In the genomic region with DNA sequence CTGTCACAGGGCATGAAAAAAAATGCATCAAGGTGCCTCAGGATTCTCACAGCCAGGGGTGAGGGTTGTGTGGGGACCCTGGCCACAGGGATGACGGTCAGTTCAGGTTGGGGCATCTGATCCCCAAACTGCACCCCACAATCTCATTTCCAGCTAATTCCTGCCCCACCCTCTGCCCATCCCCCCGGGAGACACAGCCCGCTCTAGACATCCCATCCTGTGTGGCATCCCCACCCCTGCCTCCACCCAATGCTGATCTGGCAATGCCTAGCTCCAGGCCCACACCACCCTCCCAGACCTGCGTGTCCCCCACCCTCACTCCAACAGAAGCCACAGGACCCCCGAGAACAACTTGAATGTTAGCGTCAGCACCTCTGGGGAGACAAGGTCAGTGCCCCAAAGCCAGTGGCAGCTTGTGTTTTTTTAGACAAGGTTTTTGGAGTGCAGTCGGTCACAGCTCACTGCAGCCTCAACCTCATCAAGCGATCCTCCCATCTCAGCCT, we compare ENCODE assay signal across 17 cellular contexts. TPM values are rescaled to one million over a fixed set of nuclear protein-coding genes. Genes with fewer than 3 reads are reported as not detected.
DNase-seq lines count a peak whose midpoint lies in the region; ATAC-seq, FAIRE-seq and TF ChIP-seq lines count a peak whose summit lies in the region.
"Had no signal": no experiment of that assay in that cellular context is flagged by ENCODE, and none has a peak within 500 bp of the region (broad histone marks: within the 10 kb centered on the region; RNA-seq: fewer than 3 reads in every experiment).

No MANE protein-coding gene starts in this region.

- no peak overlapping the region; the same call in 1 of the 2 replicates for H3K4me3 Mint-ChIP-seq in HFFc6
- H3K4me3 Mint-ChIP-seq: CD14-positive monocyte; CD8-positive, alpha-beta T cell had no signal

- H3K27ac ChIP-seq in A549 (no peak overlapping the region), K562 (ENCODE audit: extremely low read depth, low read depth, low read length) (no peak overlapping the region), body of pancreas (no peak overlapping the region), PC-9 (no peak overlapping the region), PC-3 (ENCODE audit: low read length) (no peak overlapping the region)
- H3K27ac ChIP-seq: HL-60 had no signal

- H3K36me3 ChIP-seq in K562 (ENCODE audit: control insufficient read depth, insufficient read depth, low read length) (peaks cover 36% of the 10 kb centered on the region; the same call in 2 of the 3 replicates), body of pancreas (replicated peaks in 1 of 2; ENCODE audit: insufficient read depth in 1 of 2, low read depth in 2 of 2) (no peaks in the 10 kb centered on the region), PC-9 (ENCODE audit: low read depth) (no peaks in the 10 kb centered on the region), PC-3 (ENCODE audit: low read depth, low read length) (no peaks in the 10 kb centered on the region)

- no peak for FAIRE-seq in A549 (lab: Jason Lieb, UNC)
- FAIRE-seq in K562 (lab: Jason Lieb, UNC), result no peak
- FAIRE-seq: GM19239 had no signal

- DNase-seq in A549 (ENCODE audit: low read depth in 1 of 2, low spot score in 1 of 2) (no peak), HFFc6 (no peak), K562 (ENCODE audit: extremely low read depth in 1 of 4, low spot score in 3 of 4) (no peak), body of pancreas (no peak), PC-9 (no peak), PC-3 (no peak)
- DNase-seq: CD8-positive, alpha-beta T cell; COR-L47; DND-41; GF-D8; GOT3; IMR-90; KG1 had no signal

- H3K79me2 ChIP-seq in K562 (ENCODE audit: control insufficient read depth, insufficient read depth, low read length), result no peaks in the 10 kb centered on the region
- H3K79me2 ChIP-seq in PC-9 (ENCODE audit: low read depth), result no peaks in the 10 kb centered on the region
- no peaks in the 10 kb centered on the region for H3K79me2 ChIP-seq in PC-3 (ENCODE audit: low read length)

- CTCF ChIA-PET in A549 (lab: Yijun Ruan, JAX) (interaction anchor here (1.3 to 5.2 kb wide), 6 partner anchors 9 to 183 kb away, joined by 4 to 25 read pairs (median 10); no protein-coding TSS in a partner anchor), K562 (lab: Yijun Ruan, JAX; ENCODE audit: low intra/inter-chr PET ratio) (no interaction called here), PC-9 (lab: Charles Lee) (no interaction called here), PC-3 (lab: Charles Lee) (interaction anchor here (0.6 kb wide), 1 partner anchor 185 kb away, joined by 3 read pairs; no protein-coding TSS in a partner anchor)

- peak overlapping the region in 1 of 2 experiments; percentile 64; a peak in 2 of 4 replicates for H3K9ac ChIP-seq in K562 (ENCODE audit: insufficient read depth in 1 of 2, low read depth in 2 of 2, low read length in 2 of 2)
- H3K9ac ChIP-seq in PC-3 (ENCODE audit: low read length), result no peak overlapping the region

- in situ Hi-C loops in K562 (cut with MboI), result no loop called here

- peaks cover 10% of the 10 kb centered on the region for H3K4me1 Mint-ChIP-seq in HFFc6 (ENCODE audit: low read depth)
- H3K4me1 Mint-ChIP-seq: CD14-positive monocyte had no signal

- no peaks in the 10 kb centered on the region for H3K9me3 ChIP-seq in A549
- no peaks in the 10 kb centered on the region for H3K9me3 ChIP-seq in K562 (replicated peaks; ENCODE audit: control insufficient read depth, insufficient read depth, low read depth, low read length)
- no peaks in the 10 kb centered on the region for H3K9me3 ChIP-seq in body of pancreas
- H3K9me3 ChIP-seq in PC-9 (ENCODE audit: insufficient read depth, low read depth), result no peaks in the 10 kb centered on the region
- H3K9me3 ChIP-seq in PC-3 (ENCODE audit: low read length), result no peaks in the 10 kb centered on the region
- H3K9me3 ChIP-seq: HAP-1 had no signal

- no peak for TF ChIP-seq CTCF in A549 (IDR thresholded peaks at IDR 0.05)
- no peak for TF ChIP-seq CTCF in HFFc6 (IDR thresholded peaks at IDR 0.05)
- TF ChIP-seq CTCF in K562 (IDR thresholded peaks at IDR 0.05 in 2 of 3, conservative IDR thresholded peaks at IDR 0.05 in 1 of 3; ENCODE audit: insufficient read depth in 2 of 3, low read depth in 1 of 3, low read length in 3 of 3), result no peak
- TF ChIP-seq CTCF in body of pancreas (IDR thresholded peaks at IDR 0.05), result no peak
- no peak for TF ChIP-seq CTCF in PC-9 (conservative IDR thresholded peaks at IDR 0.05)
- no peak for TF ChIP-seq CTCF in PC-3 (conservative IDR thresholded peaks at IDR 0.05; ENCODE audit: low read depth, low read length)

- peaks cover 29% of the 10 kb centered on the region; the same call in 2 of the 3 replicates for H3K4me1 ChIP-seq in A549
- H3K4me1 ChIP-seq in K562 (replicated peaks in 1 of 2; ENCODE audit: control insufficient read depth in 2 of 2, insufficient read depth in 2 of 2, low read length in 2 of 2), result peaks cover 0 to 90% of the 10 kb centered on the region in 2 experiments; a peak in 2 of 5 replicates
- H3K4me1 ChIP-seq in body of pancreas, result peaks cover 12% of the 10 kb centered on the region
- no peaks in the 10 kb centered on the region for H3K4me1 ChIP-seq in PC-9 (replicated peaks; ENCODE audit: insufficient read depth)
- no peaks in the 10 kb centered on the region for H3K4me1 ChIP-seq in PC-3 (ENCODE audit: insufficient read depth, low read length)

- TF ChIP-seq EP300 in A549 (IDR thresholded peaks at IDR 0.05) (no peak), K562 (IDR thresholded peaks at IDR 0.05; ENCODE audit: low read length) (no peak)

- TF ChIP-seq RAD21 in A549 (conservative IDR thresholded peaks at IDR 0.05 in 1 of 2, IDR thresholded peaks at IDR 0.05 in 1 of 2) (no peak), K562 (CRISPR knock-in tag; conservative IDR thresholded peaks at IDR 0.05 in 1 of 2, IDR thresholded peaks at IDR 0.05 in 1 of 2) (no peak)

- no peaks in the 10 kb centered on the region for H3K27me3 ChIP-seq in K562 (ENCODE audit: control insufficient read depth in 2 of 2, insufficient read depth in 2 of 2, low read length in 2 of 2)
- no peaks in the 10 kb centered on the region for H3K27me3 ChIP-seq in body of pancreas
- H3K27me3 ChIP-seq in PC-9 (ENCODE audit: insufficient read depth, low read depth), result no peaks in the 10 kb centered on the region
- no peaks in the 10 kb centered on the region for H3K27me3 ChIP-seq in PC-3 (ENCODE audit: low read length)

- H3K27ac Mint-ChIP-seq in HFFc6, result peak overlapping the region; percentile 9; the same call in 1 of the 2 replicates
- H3K27ac Mint-ChIP-seq: CD8-positive, alpha-beta T cell had no signal

- TF ChIP-seq POLR2A in A549 (IDR thresholded peaks at IDR 0.05; ENCODE audit: low read length) (no peak), K562 (conservative IDR thresholded peaks at IDR 0.05) (no peak), body of pancreas (IDR thresholded peaks at IDR 0.05) (no peak)

- H3K27me3 Mint-ChIP-seq in HFFc6 (ENCODE audit: insufficient read depth), result peaks cover 26% of the 10 kb centered on the region

- H3K4me3 ChIP-seq in A549 (no peak overlapping the region), K562 (no peak overlapping the region), body of pancreas (no peak overlapping the region), PC-9 (no peak overlapping the region), PC-3 (ENCODE audit: low read length) (no peak overlapping the region)
- H3K4me3 ChIP-seq: HAP-1 had no signal

- no peaks in the 10 kb centered on the region for H3K36me3 Mint-ChIP-seq in HFFc6 (ENCODE audit: low read depth)

- BruUV-seq in K562 (replicated peaks; lab: Mats Ljungman, UMichigan) (no TSS peak), PC-9 (replicated peaks; lab: Mats Ljungman, UMichigan) (no TSS peak), PC-3 (replicated peaks; lab: Mats Ljungman, UMichigan) (no TSS peak)

- H4K20me1 ChIP-seq in K562 (replicated peaks; ENCODE audit: control insufficient read depth, insufficient read depth, low read length), result peaks cover 15% of the 10 kb centered on the region; the same call in 1 of the 2 replicates
- H4K20me1 ChIP-seq in PC-9 (ENCODE audit: insufficient read depth), result no peaks in the 10 kb centered on the region; the same call in 1 of the 2 replicates
- no peaks in the 10 kb centered on the region for H4K20me1 ChIP-seq in PC-3 (ENCODE audit: low read length)

- no peak for ATAC-seq in A549
- no peak for ATAC-seq in K562
- ATAC-seq in body of pancreas, result no peak
- ATAC-seq in PC-3, result no peak
- ATAC-seq: CD8-positive, alpha-beta T cell had no signal

- H3K9me2 ChIP-seq in PC-9 (ENCODE audit: insufficient read depth) (no peaks in the 10 kb centered on the region), PC-3 (replicated peaks; ENCODE audit: low read length) (no peaks in the 10 kb centered on the region)

- POLR2A ChIA-PET in A549 (lab: Yijun Ruan, JAX), result interaction anchor here (1.1 kb wide), 1 partner anchor 23 kb away, joined by 3 read pairs; no protein-coding TSS in a partner anchor
- POLR2A ChIA-PET in K562 (lab: Yijun Ruan, JAX), result interaction anchor here (1.8 kb wide), 1 partner anchor 8 kb away, joined by 5 read pairs; no protein-coding TSS in a partner anchor
- POLR2A ChIA-PET in PC-9 (lab: Charles Lee; ENCODE audit: unreplicated experiment), result no interaction called here
- POLR2A ChIA-PET in PC-3 (lab: Charles Lee; ENCODE audit: unreplicated experiment), result no interaction called here

- H3K9me3 Mint-ChIP-seq in HFFc6, result no peaks in the 10 kb centered on the region
- H3K9me3 Mint-ChIP-seq: CD14-positive monocyte; CD8-positive, alpha-beta T cell had no signal

- H3K4me2 ChIP-seq in A549 (no peak overlapping the region), K562 (ENCODE audit: insufficient read depth, low read length) (no peak overlapping the region), PC-9 (no peak overlapping the region), PC-3 (ENCODE audit: low read length) (no peak overlapping the region)

- H2AFZ ChIP-seq in K562 (ENCODE audit: low read depth, low read length), result no peak overlapping the region
- no peak overlapping the region for H2AFZ ChIP-seq in PC-9
- no peak overlapping the region for H2AFZ ChIP-seq in PC-3 (ENCODE audit: low read length)

- WGBS in A549 (ENCODE audit: missing lambda C conversion rate), result 76% methylated on average over 8 of the region's 8 CpGs
- 92% methylated on average over 8 of the region's 8 CpGs for WGBS in K562 (ENCODE audit: insufficient coverage, low coverage, missing lambda C conversion rate)
- 79 to 82% methylated on average over 8 of the region's 8 CpGs for WGBS in body of pancreas, 2 donors

- intact Hi-C loops in K562 (cut with micrococcal nuclease) (no loop called here), body of pancreas (cut with DNase I) (loop anchor here (10.0 kb wide), 1 partner anchor 587 kb away; no protein-coding TSS in a partner anchor), PC-9 (cut with micrococcal nuclease; ENCODE audit: unreplicated experiment) (no loop called here), PC-3 (cut with micrococcal nuclease) (no loop called here)

- H3K9me1 ChIP-seq in K562 (ENCODE audit: control insufficient read depth, insufficient read depth, low read length), result no peaks in the 10 kb centered on the region

- no peaks in the 10 kb centered on the region for H3F3A ChIP-seq in PC-9 (ENCODE audit: insufficient read depth, low read depth)
- H3F3A ChIP-seq in PC-3 (ENCODE audit: low read length, unreplicated experiment), result no peaks in the 10 kb centered on the region

RNA-seq across cellular contexts. Expression of a gene that starts 25.3 kb away (rescaled TPM):
- 83.5 and 87.8 TPM in 2 replicates for polyA plus RNA-seq in A549 (2011; rRNA removed)
- polyA plus RNA-seq in A549 (2012; cell fraction: cytosol; rRNA removed), result 286 and 346 TPM in 2 replicates
- polyA plus RNA-seq in A549 (2012; cell fraction: nucleus; rRNA removed), result 714 and 975 TPM in 2 replicates
- polyA plus RNA-seq in A549 (2017; fragmentation: RNase III; extraction: RNeasy Plus Mini Kit Qiagen cat#74134 plus additional on column Dnase treatment), result 145 to 150 TPM (median 146 TPM) in 3 replicates
- polyA minus RNA-seq in A549 (2011; rRNA and poly(A)+ RNA removed), result 46.9 and 63.5 TPM in 2 replicates
- total RNA-seq in HFFc6 (2021; fragmentation: NEBNext Ultra II Directional; extraction: Animal tissue kit (Norgen Biotek cat#: 25700)), result 100 to 1,000 TPM; 193 to 267 (median 212) TPM
- 19.4 and 74.3 TPM in 2 replicates for total RNA-seq in K562 (2011; cell fraction: chromatin; rRNA removed; ENCODE audit: low replicate concordance)
- total RNA-seq in K562 (2011; cell fraction: nucleolus; rRNA removed), result 78.6 and 92.9 TPM in 2 replicates
- total RNA-seq in K562 (2011; cell fraction: nucleoplasm; rRNA removed), result 32.7 and 41.1 TPM in 2 replicates
- 23.1 and 40.5 TPM in 2 replicates for total RNA-seq in K562 (2014; rRNA removed)
- total RNA-seq in K562 (2014; rRNA removed; fragmentation: Illumina TruSeq; extraction: Trizol), result 2.3 and 3.8 TPM in 2 replicates
- 15.7 and 16.7 TPM in 2 replicates for total RNA-seq in K562 (2015; rRNA removed; fragmentation: Illumina TruSeq; extraction: Trizol)
- 27.6 and 28.3 TPM in 2 replicates for total RNA-seq in K562 (2021)
- 21.5 and 42.1 TPM in 2 replicates for polyA plus RNA-seq in K562 (2011; rRNA removed)
- 46.2 and 103 TPM in 2 replicates for polyA plus RNA-seq in K562 (2011; cell fraction: cytosol; rRNA removed)
- 108 and 187 TPM in 2 replicates for polyA plus RNA-seq in K562 (2011; cell fraction: nucleus; rRNA removed)
- 26.1 and 35.7 TPM in 2 replicates for polyA plus RNA-seq in K562 (2012)
- 5.6 and 19.8 TPM in 2 replicates for polyA plus RNA-seq in K562 (2014; fragmentation: Illumina TruSeq; extraction: Trizol)
- polyA plus RNA-seq in K562 (2014; fragmentation: Nextera tagmentation; extraction: Ambion mirVana), result 1 to 10 TPM in 1 of 2 experiments, under 1 TPM in 1; 0.07 to 2.4 TPM
- 31.0 and 33.0 TPM in 2 replicates for polyA plus RNA-seq in K562 (2014; rRNA removed)
- polyA minus RNA-seq in K562 (2011; rRNA and poly(A)+ RNA removed), result 6.9 and 10.4 TPM in 2 replicates
- 27.9 and 34.5 TPM in 2 replicates for polyA minus RNA-seq in K562 (2011; cell fraction: cytosol; rRNA and poly(A)+ RNA removed)
- 18.6 and 21.2 TPM in 2 replicates for polyA minus RNA-seq in K562 (2011; cell fraction: nucleus; rRNA and poly(A)+ RNA removed)
- 10 to 100 TPM; 44.9 to 87.7 TPM for total RNA-seq in body of pancreas
- total RNA-seq in PC-9 (2021), result 30.4 and 43.6 TPM in 2 replicates
- total RNA-seq in PC-3 (2014; rRNA removed), result 121 and 138 TPM in 2 replicates

RNA-seq across cellular contexts. Expression of a gene that starts 25.6 kb away (rescaled TPM):
- polyA plus RNA-seq in A549 (2011; rRNA removed) (140 and 197 TPM in 2 replicates), A549 (2017; fragmentation: RNase III; extraction: RNeasy Plus Mini Kit Qiagen cat#74134 plus additional on column Dnase treatment) (773 to 868 TPM (median 807 TPM) in 3 replicates), K562 (2011; rRNA removed) (40.7 and 91.6 TPM in 2 replicates), K562 (2014; fragmentation: Illumina TruSeq; extraction: Trizol) (48.1 and 191 TPM in 2 replicates), K562 (2014; fragmentation: Nextera tagmentation; extraction: Ambion mirVana) (100 to 1,000 TPM in 1 of 2 experiments, 10 to 100 TPM in 1; 97.7 to 108 TPM), K562 (2014; rRNA removed) (350 and 635 TPM in 2 replicates)
- polyA plus RNA-seq in A549 (2012; cell fraction: cytosol; rRNA removed), result 1,407 and 1,430 TPM in 2 replicates
- polyA plus RNA-seq in A549 (2012; cell fraction: nucleus; rRNA removed), result 294 and 364 TPM in 2 replicates
- 73.3 and 88.5 TPM in 2 replicates for polyA minus RNA-seq in A549 (2011; rRNA and poly(A)+ RNA removed)
- total RNA-seq in HFFc6 (2021; fragmentation: NEBNext Ultra II Directional; extraction: Animal tissue kit (Norgen Biotek cat#: 25700)), result 100 to 1,000 TPM; 439 to 504 (median 478) TPM
- total RNA-seq in K562 (2011; cell fraction: chromatin; rRNA removed; ENCODE audit: low replicate concordance), result 11.3 and 43.7 TPM in 2 replicates
- 55.9 and 78.4 TPM in 2 replicates for total RNA-seq in K562 (2011; cell fraction: nucleolus; rRNA removed)
- 39.7 and 45.6 TPM in 2 replicates for total RNA-seq in K562 (2011; cell fraction: nucleoplasm; rRNA removed)
- total RNA-seq in K562 (2014; rRNA removed) (688 and 1,043 TPM in 2 replicates), K562 (2014; rRNA removed; fragmentation: Illumina TruSeq; extraction: Trizol) (21.4 and 38.3 TPM in 2 replicates), K562 (2015; rRNA removed; fragmentation: Illumina TruSeq; extraction: Trizol) (170 and 171 TPM in 2 replicates), K562 (2021) (217 and 237 TPM in 2 replicates), body of pancreas (10 to 100 TPM; 33.5 to 83.4 TPM), PC-9 (2021) (87.4 and 99.7 TPM in 2 replicates), PC-3 (2014; rRNA removed) (661 and 1,148 TPM in 2 replicates)
- polyA plus RNA-seq in K562 (2011; cell fraction: cytosol; rRNA removed), result 76.1 and 201 TPM in 2 replicates
- 112 and 200 TPM in 2 replicates for polyA plus RNA-seq in K562 (2011; cell fraction: nucleus; rRNA removed)
- 226 and 569 TPM in 2 replicates for polyA plus RNA-seq in K562 (2012)
- 35.2 and 74.3 TPM in 2 replicates for polyA minus RNA-seq in K562 (2011; rRNA and poly(A)+ RNA removed)
- polyA minus RNA-seq in K562 (2011; cell fraction: cytosol; rRNA and poly(A)+ RNA removed), result 127 and 132 TPM in 2 replicates
- polyA minus RNA-seq in K562 (2011; cell fraction: nucleus; rRNA and poly(A)+ RNA removed), result 29.1 and 33.3 TPM in 2 replicates

RNA-seq across cellular contexts. Expression of a gene that starts 35.2 kb away (rescaled TPM):
- polyA plus RNA-seq in A549 (2011; rRNA removed) (409 and 523 TPM in 2 replicates), A549 (2017; fragmentation: RNase III; extraction: RNeasy Plus Mini Kit Qiagen cat#74134 plus additional on column Dnase treatment) (649 to 701 TPM (median 695 TPM) in 3 replicates), K562 (2011; rRNA removed) (179 and 218 TPM in 2 replicates), K562 (2014; fragmentation: Illumina TruSeq; extraction: Trizol) (95.6 and 190 TPM in 2 replicates), K562 (2014; fragmentation: Nextera tagmentation; extraction: Ambion mirVana) (1 to 10 TPM; 2.3 to 6.5 TPM), K562 (2014; rRNA removed) (187 and 238 TPM in 2 replicates)
- polyA plus RNA-seq in A549 (2012; cell fraction: cytosol; rRNA removed), result 964 and 1,353 TPM in 2 replicates
- 1,564 and 2,065 TPM in 2 replicates for polyA plus RNA-seq in A549 (2012; cell fraction: nucleus; rRNA removed)
- polyA minus RNA-seq in A549 (2011; rRNA and poly(A)+ RNA removed), result 530 and 576 TPM in 2 replicates
- 1,000 to 10,000 TPM in 1 of 6 experiments, 100 to 1,000 TPM in 5; 719 to 1,001 (median 755) TPM for total RNA-seq in HFFc6 (2021; fragmentation: NEBNext Ultra II Directional; extraction: Animal tissue kit (Norgen Biotek cat#: 25700))
- 104 and 449 TPM in 2 replicates for total RNA-seq in K562 (2011; cell fraction: chromatin; rRNA removed; ENCODE audit: low replicate concordance)
- 583 and 614 TPM in 2 replicates for total RNA-seq in K562 (2011; cell fraction: nucleolus; rRNA removed)
- total RNA-seq in K562 (2011; cell fraction: nucleoplasm; rRNA removed), result 235 and 299 TPM in 2 replicates
- total RNA-seq in K562 (2014; rRNA removed) (141 and 185 TPM in 2 replicates), K562 (2014; rRNA removed; fragmentation: Illumina TruSeq; extraction: Trizol) (40.0 and 65.9 TPM in 2 replicates), K562 (2015; rRNA removed; fragmentation: Illumina TruSeq; extraction: Trizol) (121 and 140 TPM in 2 replicates), K562 (2021) (187 and 189 TPM in 2 replicates), body of pancreas (100 to 1,000 TPM; 152 to 282 TPM), PC-9 (2021) (184 and 199 TPM in 2 replicates), PC-3 (2014; rRNA removed) (469 and 490 TPM in 2 replicates)
- polyA plus RNA-seq in K562 (2011; cell fraction: cytosol; rRNA removed), result 332 and 568 TPM in 2 replicates
- 363 and 514 TPM in 2 replicates for polyA plus RNA-seq in K562 (2011; cell fraction: nucleus; rRNA removed)
- 181 and 228 TPM in 2 replicates for polyA plus RNA-seq in K562 (2012)
- 64.7 and 146 TPM in 2 replicates for polyA minus RNA-seq in K562 (2011; rRNA and poly(A)+ RNA removed)
- 86.1 and 96.6 TPM in 2 replicates for polyA minus RNA-seq in K562 (2011; cell fraction: cytosol; rRNA and poly(A)+ RNA removed)
- 94.5 and 98.4 TPM in 2 replicates for polyA minus RNA-seq in K562 (2011; cell fraction: nucleus; rRNA and poly(A)+ RNA removed)

RNA-seq across cellular contexts. Expression of a gene that starts 40.2 kb away (rescaled TPM):
- polyA plus RNA-seq in A549 (2011; rRNA removed) (1.2 and 1.8 TPM in 2 replicates), A549 (2017; fragmentation: RNase III; extraction: RNeasy Plus Mini Kit Qiagen cat#74134 plus additional on column Dnase treatment) (3.0 to 3.3 TPM (median 3.1 TPM) in 3 replicates), K562 (2011; rRNA removed) (5.7 and 15.1 TPM in 2 replicates), K562 (2014; fragmentation: Illumina TruSeq; extraction: Trizol) (7.2 and 13.1 TPM in 2 replicates), K562 (2014; fragmentation: Nextera tagmentation; extraction: Ambion mirVana) (under 1 TPM; 0.10 to 0.13 TPM), K562 (2014; rRNA removed) (40.7 and 51.0 TPM in 2 replicates)
- 2.9 and 3.3 TPM in 2 replicates for polyA plus RNA-seq in A549 (2012; cell fraction: cytosol; rRNA removed)
- polyA plus RNA-seq in A549 (2012; cell fraction: nucleus; rRNA removed), result 8.2 and 9.3 TPM in 2 replicates
- polyA minus RNA-seq in A549 (2011; rRNA and poly(A)+ RNA removed), result 0.70 and 1.2 TPM in 2 replicates
- 1 to 10 TPM in 4 of 6 experiments, under 1 TPM in 2; 0.63 to 2.2 (median 1.2) TPM for total RNA-seq in HFFc6 (2021; fragmentation: NEBNext Ultra II Directional; extraction: Animal tissue kit (Norgen Biotek cat#: 25700))
- 32.8 and 134 TPM in 2 replicates for total RNA-seq in K562 (2011; cell fraction: chromatin; rRNA removed; ENCODE audit: low replicate concordance)
- 116 and 120 TPM in 2 replicates for total RNA-seq in K562 (2011; cell fraction: nucleolus; rRNA removed)
- total RNA-seq in K562 (2011; cell fraction: nucleoplasm; rRNA removed), result 53.6 and 58.1 TPM in 2 replicates
- total RNA-seq in K562 (2014; rRNA removed) (19.7 and 21.9 TPM in 2 replicates), K562 (2014; rRNA removed; fragmentation: Illumina TruSeq; extraction: Trizol) (0.86 and 2.3 TPM in 2 replicates), K562 (2015; rRNA removed; fragmentation: Illumina TruSeq; extraction: Trizol) (5.8 and 6.0 TPM in 2 replicates), K562 (2021) (29.0 and 35.7 TPM in 2 replicates), body of pancreas (100 to 1,000 TPM; 134 to 368 TPM), PC-9 (2021) (17.5 and 21.2 TPM in 2 replicates), PC-3 (2014; rRNA removed) (10.6 and 19.8 TPM in 2 replicates)
- 5.8 and 17.5 TPM in 2 replicates for polyA plus RNA-seq in K562 (2011; cell fraction: cytosol; rRNA removed)
- polyA plus RNA-seq in K562 (2011; cell fraction: nucleus; rRNA removed), result 229 and 325 TPM in 2 replicates
- polyA plus RNA-seq in K562 (2012), result 22.7 and 54.8 TPM in 2 replicates
- 0.84 and 1.6 TPM in 2 replicates for polyA minus RNA-seq in K562 (2011; rRNA and poly(A)+ RNA removed)
- 5.2 and 6.3 TPM in 2 replicates for polyA minus RNA-seq in K562 (2011; cell fraction: cytosol; rRNA and poly(A)+ RNA removed)
- polyA minus RNA-seq in K562 (2011; cell fraction: nucleus; rRNA and poly(A)+ RNA removed), result 24.2 and 30.4 TPM in 2 replicates

RNA-seq across cellular contexts. Expression of a gene that starts 42.7 kb away (rescaled TPM):
- polyA plus RNA-seq in A549 (2011; rRNA removed) (53.8 and 58.4 TPM in 2 replicates), A549 (2017; fragmentation: RNase III; extraction: RNeasy Plus Mini Kit Qiagen cat#74134 plus additional on column Dnase treatment) (70.5 to 74.4 TPM (median 70.6 TPM) in 3 replicates), K562 (2011; rRNA removed) (46.0 and 56.3 TPM in 2 replicates), K562 (2014; fragmentation: Illumina TruSeq; extraction: Trizol) (67.7 and 81.6 TPM in 2 replicates), K562 (2014; fragmentation: Nextera tagmentation; extraction: Ambion mirVana) (10 to 100 TPM; 15.1 to 29.6 TPM), K562 (2014; rRNA removed) (57.8 and 70.5 TPM in 2 replicates)
- 86.9 and 87.3 TPM in 2 replicates for polyA plus RNA-seq in A549 (2012; cell fraction: cytosol; rRNA removed)
- 85.8 and 99.4 TPM in 2 replicates for polyA plus RNA-seq in A549 (2012; cell fraction: nucleus; rRNA removed)
- 56.0 and 69.2 TPM in 2 replicates for polyA minus RNA-seq in A549 (2011; rRNA and poly(A)+ RNA removed)
- 100 to 1,000 TPM; 116 to 145 (median 133) TPM for total RNA-seq in HFFc6 (2021; fragmentation: NEBNext Ultra II Directional; extraction: Animal tissue kit (Norgen Biotek cat#: 25700))
- 131 and 294 TPM in 2 replicates for total RNA-seq in K562 (2011; cell fraction: chromatin; rRNA removed; ENCODE audit: low replicate concordance)
- total RNA-seq in K562 (2011; cell fraction: nucleolus; rRNA removed), result 219 and 240 TPM in 2 replicates
- total RNA-seq in K562 (2011; cell fraction: nucleoplasm; rRNA removed), result 152 and 195 TPM in 2 replicates
- total RNA-seq in K562 (2014; rRNA removed) (39.8 and 54.6 TPM in 2 replicates), K562 (2014; rRNA removed; fragmentation: Illumina TruSeq; extraction: Trizol) (14.2 and 22.4 TPM in 2 replicates), K562 (2015; rRNA removed; fragmentation: Illumina TruSeq; extraction: Trizol) (35.6 and 35.8 TPM in 2 replicates), K562 (2021) (108 and 114 TPM in 2 replicates), body of pancreas (10 to 100 TPM; 39.4 to 81.4 TPM), PC-9 (2021) (66.1 and 85.6 TPM in 2 replicates), PC-3 (2014; rRNA removed) (70.2 and 116 TPM in 2 replicates)
- polyA plus RNA-seq in K562 (2011; cell fraction: cytosol; rRNA removed), result 80.3 and 118 TPM in 2 replicates
- 57.2 and 75.5 TPM in 2 replicates for polyA plus RNA-seq in K562 (2011; cell fraction: nucleus; rRNA removed)
- 82.8 and 102 TPM in 2 replicates for polyA plus RNA-seq in K562 (2012)
- polyA minus RNA-seq in K562 (2011; rRNA and poly(A)+ RNA removed), result 48.8 and 59.6 TPM in 2 replicates
- polyA minus RNA-seq in K562 (2011; cell fraction: cytosol; rRNA and poly(A)+ RNA removed), result 54.2 and 58.6 TPM in 2 replicates
- polyA minus RNA-seq in K562 (2011; cell fraction: nucleus; rRNA and poly(A)+ RNA removed), result 29.0 and 29.1 TPM in 2 replicates

Comparison
In these comparisons a context has a peak if more than half of its experiments do, and no peak if none do; other contexts are left out.
1. CTCF ChIA-PET loops: an anchor here in A549 (1.3 to 5.2 kb wide) and PC-3 (0.6 kb wide); none called in K562 and PC-9.
2. POLR2A ChIA-PET loops: an anchor here in A549 (1.1 kb wide) and K562 (1.8 kb wide); none called in PC-9 and PC-3.